11 cellular contexts compared by ENCODE assay signal in genomic region chr9:68505681-68506409, GRCh38. TPM values are rescaled to one million over a fixed set of nuclear protein-coding genes. Genes with fewer than 3 reads are reported as not detected.
DNase-seq lines count a peak whose midpoint lies in the region; ATAC-seq and TF ChIP-seq lines count a peak whose summit lies in the region.
"Had no signal": no experiment of that assay in that cellular context is flagged by ENCODE, and none has a peak within 500 bp of the region (broad histone marks: within the 10 kb centered on the region; RNA-seq: fewer than 3 reads in every experiment).

No MANE protein-coding gene starts in this region.

- no peak overlapping the region for H3K4me3 ChIP-seq in right atrium auricular region
- no peak overlapping the region for H3K4me3 ChIP-seq in upper lobe of right lung

- CTCF ChIA-PET in activated CD4-positive, alpha-beta memory T cell treated with anti-CD3 and anti-CD28 coated beads for 36 hours (lab: Charles Lee) = no interaction called here

- no peak overlapping the region for H3K4me3 Mint-ChIP-seq in activated CD4-positive, alpha-beta memory T cell treated with anti-CD3 and anti-CD28 coated beads for 36 hours

- no peaks in the 10 kb centered on the region for H3K27me3 ChIP-seq in right atrium auricular region
- H3K27me3 ChIP-seq in upper lobe of right lung = no peaks in the 10 kb centered on the region

- no peaks in the 10 kb centered on the region for H3K36me3 Mint-ChIP-seq in activated CD4-positive, alpha-beta memory T cell treated with anti-CD3 and anti-CD28 coated beads for 36 hours

- H3K27ac Mint-ChIP-seq in activated CD4-positive, alpha-beta memory T cell treated with anti-CD3 and anti-CD28 coated beads for 36 hours = no peak overlapping the region

- no peaks in the 10 kb centered on the region for H3K4me1 Mint-ChIP-seq in activated CD4-positive, alpha-beta memory T cell treated with anti-CD3 and anti-CD28 coated beads for 36 hours (ENCODE audit: low read depth)

- POLR2A ChIA-PET in activated CD4-positive, alpha-beta memory T cell treated with anti-CD3 and anti-CD28 coated beads for 36 hours (lab: Charles Lee) = no interaction called here

- H3K36me3 ChIP-seq in right atrium auricular region (peaks cover 42% of the 10 kb centered on the region), upper lobe of right lung (no peaks in the 10 kb centered on the region)

- DNase-seq in DMS53 (lab: John Stamatoyannopoulos, UW) = peak; percentile 6
- DNase-seq in DMS53 treated with DMSO at 0.1 percent for 48 hours (lab: John Stamatoyannopoulos, UW; ENCODE audit: unreplicated experiment) = no peak
- peak; percentile 6 to 22 for DNase-seq in NOMO-1 (lab: John Stamatoyannopoulos, UW; ENCODE audit: unreplicated experiment in 2 of 2)
- DNase-seq in right atrium auricular region (ENCODE audit: low spot score) = no peak
- DNase-seq in upper lobe of right lung = no peak
- DNase-seq in NCI-H1930 (lab: John Stamatoyannopoulos, UW) = no peak
- no peak for DNase-seq in activated CD4-positive, alpha-beta memory T cell treated with anti-CD3 and anti-CD28 coated beads for 36 hours
- DNase-seq: 8988T, kidney, NCI-H82 had no signal

- intact Hi-C loops in upper lobe of right lung (cut with DNase I) = no loop called here
- intact Hi-C loops in activated CD4-positive, alpha-beta memory T cell treated with anti-CD3 and anti-CD28 coated beads for 36 hours (cut with micrococcal nuclease) = no loop called here

- H3K9me3 ChIP-seq in right atrium auricular region = no peaks in the 10 kb centered on the region
- no peaks in the 10 kb centered on the region for H3K9me3 ChIP-seq in upper lobe of right lung

- TF ChIP-seq CTCF in right atrium auricular region (IDR thresholded peaks at IDR 0.05) (no peak), upper lobe of right lung (IDR thresholded peaks at IDR 0.05) (no peak)

- H3K4me1 ChIP-seq in right atrium auricular region (peaks cover 0 to 63% of the 10 kb centered on the region in 2 donors), upper lobe of right lung (peaks cover 23% of the 10 kb centered on the region)

- H3K27ac ChIP-seq in right atrium auricular region (peak overlapping the region; percentile 61 to 92), upper lobe of right lung (peak overlapping the region; percentile 4)

- ATAC-seq in upper lobe of right lung (peak; percentile 71), GM21515 (IDR thresholded peaks at IDR 0.05; ENCODE audit: unreplicated experiment) (no peak)

- H3K27me3 Mint-ChIP-seq in activated CD4-positive, alpha-beta memory T cell treated with anti-CD3 and anti-CD28 coated beads for 36 hours = peaks cover 9% of the 10 kb centered on the region

- no peaks in the 10 kb centered on the region for H3K9me3 Mint-ChIP-seq in activated CD4-positive, alpha-beta memory T cell treated with anti-CD3 and anti-CD28 coated beads for 36 hours

RNA-seq across cellular contexts. Expression of gene TMEM252, which starts 34.8 kb away (rescaled TPM):
- total RNA-seq in right atrium auricular region (not detected), upper lobe of right lung (not detected)
- not detected for total RNA-seq in activated CD4-positive, alpha-beta memory T cell treated with anti-CD3 and anti-CD28 coated beads for 36 hours

Comparison
In these comparisons a context has a peak if more than half of its experiments do, and no peak if none do; other contexts are left out.
1. DNase-seq: peak in DMS53 (single experiment) and NOMO-1 (2 of 2); none in DMS53 treated with DMSO at 0.1 percent for 48 hours (single experiment), right atrium auricular region (single experiment), upper lobe of right lung (single experiment), NCI-H1930 (0 of 2) and activated CD4-positive, alpha-beta memory T cell treated with anti-CD3 and anti-CD28 coated beads for 36 hours (single experiment).